24 cellular contexts compared by ENCODE assay signal in the genomic region with DNA sequence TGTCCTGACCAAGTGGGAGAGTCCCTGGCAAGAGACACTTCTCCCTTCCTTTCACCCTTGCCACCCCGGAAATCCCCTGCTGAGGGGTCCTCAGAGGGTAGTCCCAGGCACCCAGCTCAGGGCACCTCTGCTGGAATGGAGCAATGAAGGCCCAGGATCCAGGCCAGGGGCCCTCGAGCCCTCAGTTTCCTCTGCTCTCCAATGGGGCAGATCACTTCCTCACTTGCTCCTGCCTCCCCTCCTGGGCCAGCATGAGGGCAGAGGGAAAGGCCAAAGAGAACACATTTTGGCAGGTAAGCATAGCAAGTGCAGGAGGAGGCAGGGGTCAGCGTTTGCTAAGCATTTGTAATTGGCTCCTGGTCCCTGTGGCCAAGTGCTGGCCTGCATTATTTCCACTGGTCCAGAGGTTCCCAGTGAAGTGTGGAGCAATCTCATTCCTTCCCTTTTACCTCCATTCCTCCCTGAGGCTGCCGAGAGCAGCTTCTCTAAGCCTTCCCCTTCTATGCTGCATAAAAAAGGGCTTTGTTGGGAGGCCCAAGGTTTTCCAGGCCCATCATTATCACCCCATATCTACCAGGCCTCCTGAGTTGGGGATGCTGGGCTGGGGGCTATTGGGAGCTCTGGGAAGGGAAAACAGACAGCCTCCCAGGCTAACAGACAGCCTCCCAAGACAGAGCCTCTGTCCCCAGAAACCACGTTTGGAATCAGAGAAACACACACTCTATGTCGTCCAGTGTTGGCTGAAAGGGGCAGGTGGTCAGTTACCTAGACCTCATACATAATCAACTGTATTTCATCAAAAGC. TPM values are rescaled to one million over a fixed set of nuclear protein-coding genes. Genes with fewer than 3 reads are reported as not detected.
DNase-seq lines count a peak whose midpoint lies in the region; ATAC-seq and TF ChIP-seq lines count a peak whose summit lies in the region.
"Had no signal": no experiment of that assay in that cellular context is flagged by ENCODE, and none has a peak within 500 bp of the region (broad histone marks: within the 10 kb centered on the region; RNA-seq: fewer than 3 reads in every experiment).

No MANE protein-coding gene starts in this region.

- H3K27me3 ChIP-seq in GM23338 (ENCODE audit: insufficient read depth) (no peaks in the 10 kb centered on the region), RWPE2 (ENCODE audit: insufficient read depth, poor library complexity, severe bottlenecking) (no peaks in the 10 kb centered on the region), prostate gland (replicated peaks; ENCODE audit: insufficient read depth) (no peaks in the 10 kb centered on the region)
- H3K27me3 ChIP-seq: heart left ventricle, upper lobe of left lung had no signal

- TF ChIP-seq CTCF in GM23338 (conservative IDR thresholded peaks at IDR 0.05; ENCODE audit: low read depth in 2 of 2) (no peak), RWPE2 (IDR thresholded peaks at IDR 0.05; ENCODE audit: poor library complexity, severe bottlenecking) (no peak), prostate gland (IDR thresholded peaks at IDR 0.05) (no peak)

- no peaks in the 10 kb centered on the region for H3K79me2 ChIP-seq in GM23338 (replicated peaks; ENCODE audit: insufficient read depth)

- 0 out of 2 replicates have a peak overlapping the region, but pooled peaks have one; percentile 32 for H2AFZ ChIP-seq in GM23338

- ATAC-seq in GM23338 (no peak), RWPE2 (ENCODE audit: low read depth) (no peak), HG03439 (IDR thresholded peaks at IDR 0.05; ENCODE audit: unreplicated experiment) (no peak), GM21529 (IDR thresholded peaks at IDR 0.05; ENCODE audit: unreplicated experiment) (no peak), GM18511 (IDR thresholded peaks at IDR 0.05; ENCODE audit: unreplicated experiment) (no peak), HG03520 (IDR thresholded peaks at IDR 0.05; ENCODE audit: unreplicated experiment) (no peak)
- ATAC-seq: activated CD8-positive, alpha-beta T cell treated with anti-CD3 and anti-CD28 coated beads, Interleukin-2, amount 10 ng/mL, durations not matched to agents 7 days and 5 days; heart left ventricle had no signal

- no peaks in the 10 kb centered on the region for H4K20me1 ChIP-seq in GM23338 (replicated peaks; ENCODE audit: insufficient read depth)

- TF ChIP-seq POLR2A in prostate gland (IDR thresholded peaks at IDR 0.05) = no peak

- intact Hi-C loops in prostate gland (cut with DNase I) = no loop called here

- H3K4me3 ChIP-seq in GM23338 (no peak overlapping the region), RWPE2 (ENCODE audit: severe bottlenecking) (no peak overlapping the region), prostate gland (no peak overlapping the region)
- H3K4me3 ChIP-seq: heart left ventricle, smooth muscle cell, upper lobe of left lung had no signal

- no peaks in the 10 kb centered on the region for H3K36me3 Mint-ChIP-seq in GM23338 (ENCODE audit: low read depth)
- H3K36me3 Mint-ChIP-seq: CD14-positive monocyte had no signal

- H3K4me1 ChIP-seq in GM23338 (ENCODE audit: insufficient read depth) (no peaks in the 10 kb centered on the region), RWPE2 (ENCODE audit: insufficient read depth, poor library complexity, severe bottlenecking) (peaks cover 22% of the 10 kb centered on the region), prostate gland (replicated peaks) (peaks cover 12% of the 10 kb centered on the region)

- WGBS in prostate gland = 70% methylated on average over 5 of the region's 6 CpGs

- no peaks in the 10 kb centered on the region for H3F3A ChIP-seq in GM23338 (replicated peaks; ENCODE audit: low read depth)

- DNase-seq in GM23338 (ENCODE audit: low spot score) = no peak
- DNase-seq in RWPE2 (ENCODE audit: low spot score) = peak; percentile 38
- peak; percentile 35 for DNase-seq in fibroblast of gingiva (ENCODE audit: low read depth)
- DNase-seq in prostate gland (ENCODE audit: low spot score) = no peak
- DNase-seq: activated CD8-positive, alpha-beta T cell treated with anti-CD3 and anti-CD28 coated beads, Interleukin-2, amount 10 ng/mL, durations not matched to agents 7 days and 5 days; activated naive CD4-positive, alpha-beta T cell treated with anti-CD3 and anti-CD28 coated beads for 36 hours; activated T-cell treated with anti-CD3 and anti-CD28 coated beads, Interleukin-2, amount 50 U/mL, for 24 hours; amygdala; heart left ventricle; KG1; NCI-H187; NCI-H69; RPMI8226; stimulated activated CD4-positive, alpha-beta T cell treated with anti-CD3 and anti-CD28 coated beads, Interleukin-2, amount 100 ng/mL, for 48 hours had no signal

- H3K9me2 ChIP-seq in GM23338 (ENCODE audit: insufficient read depth) = no peaks in the 10 kb centered on the region

- H3K9me3 Mint-ChIP-seq in GM23338 = no peaks in the 10 kb centered on the region
- H3K9me3 Mint-ChIP-seq: activated naive CD4-positive, alpha-beta T cell treated with anti-CD3 and anti-CD28 coated beads for 36 hours; activated T-cell treated with anti-CD3 and anti-CD28 coated beads, Interleukin-2, amount 50 U/mL, for 24 hours; CD14-positive monocyte; dendritic cell treated with granulocyte-macrophage colony-stimulating factor and Interleukin-4, amounts not matched to agents 40 ng/mL and 50 ng/mL, for 4 days; stimulated activated naive CD8-positive, alpha-beta T cell treated with anti-CD3 and anti-CD28 coated beads, Interleukin-15, Interleukin-2, amounts not matched to agents 100 ng/mL and 50 ng/mL, for 24 hours; T-helper 2 cell treated with Interferon-gamma antibody and Interleukin-4, amounts not matched to agents 5 μg/mL and 100 μg/mL, for 36 hours had no signal

- no peak overlapping the region for H3K4me2 ChIP-seq in GM23338
- H3K4me2 ChIP-seq: smooth muscle cell had no signal

- no peak overlapping the region for H3K27ac ChIP-seq in GM23338 (ENCODE audit: low read depth)
- H3K27ac ChIP-seq in RWPE2 (ENCODE audit: poor library complexity, severe bottlenecking) = no peak overlapping the region
- H3K27ac ChIP-seq in prostate gland = peak overlapping the region; percentile 56 to 93
- H3K27ac ChIP-seq: heart left ventricle, upper lobe of left lung had no signal

- H3K27me3 Mint-ChIP-seq in GM23338 (ENCODE audit: insufficient read depth, low read depth, poor library complexity) = peaks cover 11% of the 10 kb centered on the region
- H3K27me3 Mint-ChIP-seq: activated T-cell treated with anti-CD3 and anti-CD28 coated beads, Interleukin-2, amount 50 U/mL, for 24 hours; stimulated activated naive CD8-positive, alpha-beta T cell treated with anti-CD3 and anti-CD28 coated beads, Interleukin-15, Interleukin-2, amounts not matched to agents 100 ng/mL and 50 ng/mL, for 24 hours had no signal

- H3K4me3 Mint-ChIP-seq in GM23338 = no peak overlapping the region
- H3K4me3 Mint-ChIP-seq: activated CD8-positive, alpha-beta T cell treated with anti-CD3 and anti-CD28 coated beads, Interleukin-2, amount 10 ng/mL, durations not matched to agents 7 days and 5 days; activated naive CD4-positive, alpha-beta T cell treated with anti-CD3 and anti-CD28 coated beads for 36 hours; activated T-cell treated with anti-CD3 and anti-CD28 coated beads, Interleukin-2, amount 50 U/mL, for 24 hours; CD14-positive monocyte; dendritic cell treated with granulocyte-macrophage colony-stimulating factor and Interleukin-4, amounts not matched to agents 40 ng/mL and 50 ng/mL, for 4 days; stimulated activated naive CD8-positive, alpha-beta T cell treated with anti-CD3 and anti-CD28 coated beads, Interleukin-15, Interleukin-2, amounts not matched to agents 100 ng/mL and 50 ng/mL, for 24 hours; T-helper 2 cell treated with Interferon-gamma antibody and Interleukin-4, amounts not matched to agents 5 μg/mL and 100 μg/mL, for 36 hours had no signal

- H3K36me3 ChIP-seq in GM23338 (ENCODE audit: insufficient read depth) (no peaks in the 10 kb centered on the region), RWPE2 (ENCODE audit: low read depth) (no peaks in the 10 kb centered on the region), prostate gland (no peaks in the 10 kb centered on the region)
- H3K36me3 ChIP-seq: heart left ventricle, upper lobe of left lung had no signal

- H3K27ac Mint-ChIP-seq in GM23338 = no peak overlapping the region
- H3K27ac Mint-ChIP-seq: activated CD8-positive, alpha-beta T cell treated with anti-CD3 and anti-CD28 coated beads, Interleukin-2, amount 10 ng/mL, durations not matched to agents 7 days and 5 days; activated naive CD4-positive, alpha-beta T cell treated with anti-CD3 and anti-CD28 coated beads for 36 hours; activated T-cell treated with anti-CD3 and anti-CD28 coated beads, Interleukin-2, amount 50 U/mL, for 24 hours; dendritic cell treated with granulocyte-macrophage colony-stimulating factor and Interleukin-4, amounts not matched to agents 40 ng/mL and 50 ng/mL, for 4 days; stimulated activated naive CD8-positive, alpha-beta T cell treated with anti-CD3 and anti-CD28 coated beads, Interleukin-15, Interleukin-2, amounts not matched to agents 100 ng/mL and 50 ng/mL, for 24 hours; T-helper 2 cell treated with Interferon-gamma antibody and Interleukin-4, amounts not matched to agents 5 μg/mL and 100 μg/mL, for 36 hours had no signal

- H3K9me3 ChIP-seq in RWPE2 (ENCODE audit: severe bottlenecking) (no peaks in the 10 kb centered on the region), prostate gland (no peaks in the 10 kb centered on the region)
- H3K9me3 ChIP-seq: heart left ventricle, upper lobe of left lung had no signal

- H3K4me1 Mint-ChIP-seq in GM23338 = peaks cover 40% of the 10 kb centered on the region

RNA-seq across cellular contexts. Expression of a gene that starts 28.8 kb away (rescaled TPM):
- 55.9 and 61.1 TPM in 2 replicates for total RNA-seq in GM23338 (2014; rRNA removed; shearing (Covaris generic))
- polyA plus RNA-seq in GM23338 (2016; fragmentation: Nextera tagmentation; extraction: Ambion mirVana) = 10.9 and 13.3 TPM in 2 replicates
- total RNA-seq in prostate gland = 100 to 1,000 TPM; 127 to 335 TPM

RNA-seq across cellular contexts. Expression of a gene that starts 53.6 kb away (rescaled TPM):
- total RNA-seq in GM23338 (2014; rRNA removed; shearing (Covaris generic)) = 51.7 and 62.7 TPM in 2 replicates
- polyA plus RNA-seq in GM23338 (2016; fragmentation: Nextera tagmentation; extraction: Ambion mirVana) = 58.6 and 58.9 TPM in 2 replicates
- total RNA-seq in prostate gland = 10 to 100 TPM; 56.6 to 56.9 TPM

Comparison
In these comparisons a context has a peak if more than half of its experiments do, and no peak if none do; other contexts are left out.
1. DNase-seq: peak in RWPE2 (single experiment) and fibroblast of gingiva (single experiment); none in GM23338 (single experiment) and prostate gland (single experiment).
2. H3K27ac ChIP-seq: peak in prostate gland (2 of 2); none in GM23338 (single experiment) and RWPE2 (single experiment).